In the genomic region with DNA sequence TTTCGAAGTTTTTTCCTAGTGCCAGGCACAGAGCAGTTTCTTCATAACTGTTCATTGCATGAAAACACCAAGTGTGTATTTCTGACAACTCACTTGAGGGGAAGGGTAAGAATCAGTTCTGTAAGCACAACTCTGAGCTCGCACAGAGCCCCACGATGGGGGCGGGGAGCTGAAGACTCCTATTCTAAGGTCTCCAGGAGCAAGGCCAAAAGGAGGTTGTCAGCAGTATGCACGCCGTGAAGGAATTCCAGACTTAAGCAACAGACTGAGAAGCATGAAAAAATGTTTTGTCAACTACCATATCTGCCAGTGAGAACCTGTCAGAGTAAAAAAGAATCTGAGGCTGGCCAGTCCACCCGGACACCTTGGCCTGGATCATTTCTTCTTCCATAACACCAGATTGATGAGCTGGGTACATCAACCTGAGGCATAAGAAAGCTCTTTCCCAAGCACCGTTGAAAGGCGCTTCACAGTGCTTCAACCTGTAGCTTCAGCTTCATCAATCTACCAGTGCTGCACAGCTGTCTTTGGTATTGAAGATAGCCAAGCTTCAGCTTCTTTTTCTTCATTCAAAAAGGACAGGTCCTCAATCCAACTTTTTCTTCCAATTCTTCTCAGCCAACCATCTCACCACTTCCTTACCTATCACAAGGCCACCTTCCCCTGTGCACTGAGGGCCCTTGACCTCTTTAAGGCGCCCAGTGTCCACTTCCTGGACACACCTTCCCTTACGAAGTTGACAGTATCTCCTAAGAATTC, we compare ENCODE assay signal across 8 cellular contexts. TPM values are rescaled to one million over a fixed set of nuclear protein-coding genes. Genes with fewer than 3 reads are reported as not detected.
A peak's percentile ranks its signal among the peaks of the same experiment; 100 is the strongest.
DNase-seq lines count a peak whose midpoint lies in the region; ATAC-seq and TF ChIP-seq lines count a peak whose summit lies in the region.

No MANE protein-coding gene starts in this region.

- peak overlapping the region in 1 of 11 experiments; percentile 40; a peak in 2 of 22 replicates for H3K9ac ChIP-seq in BLaER1 treated with 17β-estradiol and CSF1 and Interleukin-3, amounts not matched to agents 10 nM and 100 nM

- peak overlapping the region in 1 of 2 donors; percentile 41 for H3K27ac Mint-ChIP-seq in natural killer cell treated with Interleukin-12 subunit alpha and Interleukin-12 subunit beta and Interleukin-15 and Interleukin-18, amount 100 ng/mL, for 72 hours

- CTCF ChIA-PET in Panc1 (lab: Charles Lee): no interaction called here

- peak overlapping the region; percentile 84 for H3K4me3 Mint-ChIP-seq in natural killer cell treated with Interleukin-12 subunit alpha and Interleukin-12 subunit beta and Interleukin-15 and Interleukin-18, amount 100 ng/mL, for 72 hours

- peak overlapping the region in 8 of 11 experiments; percentile 27 to 66 (median 48); a peak in 11 of 22 replicates for H3K27ac ChIP-seq in BLaER1 treated with 17β-estradiol and CSF1 and Interleukin-3, amounts not matched to agents 10 nM and 100 nM
- H3K27ac ChIP-seq in Panc1 (ENCODE audit: low read length): peak overlapping the region; percentile 74
- H3K27ac ChIP-seq in epithelial cell of prostate: peak overlapping the region; percentile 71

- no peak overlapping the region for H3K4me3 ChIP-seq in BLaER1 treated with 17β-estradiol and CSF1 and Interleukin-3, amounts not matched to agents 10 nM and 100 nM
- peak overlapping the region in 1 of 2 experiments; percentile 35; a peak in 2 of 4 replicates for H3K4me3 ChIP-seq in Panc1 (ENCODE audit: low read depth in 2 of 2, low read length in 2 of 2)

- H3K9me3 Mint-ChIP-seq in natural killer cell treated with Interleukin-12 subunit alpha and Interleukin-12 subunit beta and Interleukin-15 and Interleukin-18, amount 100 ng/mL, for 72 hours: no peaks in the 10 kb centered on the region

- peak overlapping the region; percentile 74 to 90 (median 85); a peak in 21 of 22 replicates for H3K4me2 ChIP-seq in BLaER1 treated with 17β-estradiol and CSF1 and Interleukin-3, amounts not matched to agents 10 nM and 100 nM

- H3K9me3 ChIP-seq in BLaER1 treated with 17β-estradiol and CSF1 and Interleukin-3, amounts not matched to agents 10 nM and 100 nM (replicated peaks in 1 of 11): no peaks in the 10 kb centered on the region
- no peaks in the 10 kb centered on the region for H3K9me3 ChIP-seq in Panc1 (ENCODE audit: control insufficient read depth, insufficient read depth, low read depth, low read length)

- H3K36me3 ChIP-seq in BLaER1 treated with 17β-estradiol and CSF1 and Interleukin-3, amounts not matched to agents 10 nM and 100 nM: peaks cover 0 to 17% (median 9%) of the 10 kb centered on the region in 11 experiments; a peak in 14 of 22 replicates
- H3K36me3 ChIP-seq in Panc1 (ENCODE audit: control insufficient read depth, insufficient read depth, low read length): peaks cover 4% of the 10 kb centered on the region

- peaks cover 3 to 10% of the 10 kb centered on the region in 2 donors for H3K27me3 Mint-ChIP-seq in natural killer cell treated with Interleukin-12 subunit alpha and Interleukin-12 subunit beta and Interleukin-15 and Interleukin-18, amount 100 ng/mL, for 72 hours

- peaks cover 57 to 84% (median 74%) of the 10 kb centered on the region in 10 experiments for H3K4me1 ChIP-seq in BLaER1 treated with 17β-estradiol and CSF1 and Interleukin-3, amounts not matched to agents 10 nM and 100 nM
- H3K4me1 ChIP-seq in Panc1 (ENCODE audit: control insufficient read depth, insufficient read depth, low read length): peaks cover 31% of the 10 kb centered on the region

- H3K27me3 ChIP-seq in BLaER1 treated with 17β-estradiol and CSF1 and Interleukin-3, amounts not matched to agents 10 nM and 100 nM: 0 out of 22 replicates have a peak, but pooled peaks cover 0 to 8% (median 0%) of the 10 kb centered on the region in 11 experiments
- no peaks in the 10 kb centered on the region for H3K27me3 ChIP-seq in Panc1 (ENCODE audit: control insufficient read depth, insufficient read depth, low read length)

- in situ Hi-C loops in Panc1 (cut with HindIII; ENCODE audit: low pct_unique_long_range_greater_than_20kb, low sequenced_read_pairs) (no loop called here), GM13977 (cut with MboI; ENCODE audit: low pct_unique_long_range_greater_than_20kb, low sequenced_read_pairs, unreplicated experiment) (no loop called here)

- intact Hi-C loops in Panc1 (cut with micrococcal nuclease; ENCODE audit: unreplicated experiment): loop anchor here (5.0 kb wide), 1 partner anchor 308 kb away; the partner anchor contains the start of gene EPB41L4B

- TF ChIP-seq CTCF in Panc1 (IDR thresholded peaks at IDR 0.05) (no peak), GM13977 (IDR thresholded peaks at IDR 0.05; ENCODE audit: extremely low read depth, insufficient read depth, missing control alignments) (no peak)

- DNase-seq in Panc1 (ENCODE audit: low read depth, low spot score) (no peak), epithelial cell of prostate (ENCODE audit: low read depth, low spot score) (no peak), COLO668 (lab: John Stamatoyannopoulos, UW; ENCODE audit: unreplicated experiment) (no peak), GM13977 (ENCODE audit: low spot score) (no peak), inferior parietal cortex (ENCODE audit: extremely low spot score) (no peak)
- DNase-seq in natural killer cell treated with Interleukin-12 subunit alpha and Interleukin-12 subunit beta and Interleukin-15 and Interleukin-18, amount 100 ng/mL, for 72 hours (ENCODE audit: low spot score): no peak
- no peak for DNase-seq in stimulated activated CD4-positive, alpha-beta T cell treated with anti-CD3 and anti-CD28 coated beads, Interleukin-4, amount 100 ng/mL, for 4 hours

- peaks cover 0 to 25% (median 3%) of the 10 kb centered on the region in 11 experiments; a peak in 5 of 22 replicates for H4K20me1 ChIP-seq in BLaER1 treated with 17β-estradiol and CSF1 and Interleukin-3, amounts not matched to agents 10 nM and 100 nM

- H3K36me3 Mint-ChIP-seq in natural killer cell treated with Interleukin-12 subunit alpha and Interleukin-12 subunit beta and Interleukin-15 and Interleukin-18, amount 100 ng/mL, for 72 hours: peaks cover 4% of the 10 kb centered on the region

- ATAC-seq in Panc1: no peak
- ATAC-seq in natural killer cell treated with Interleukin-12 subunit alpha and Interleukin-12 subunit beta and Interleukin-15 and Interleukin-18, amount 100 ng/mL, for 72 hours: no peak

- BruUV-seq in Panc1 (replicated peaks; lab: Mats Ljungman, UMichigan): no TSS peak

- POLR2A ChIA-PET in Panc1 (lab: Charles Lee): interaction anchor here (0.6 kb wide), 1 partner anchor 57 kb away, joined by 9 read pairs; no protein-coding TSS in a partner anchor

- H3K4me1 Mint-ChIP-seq in natural killer cell treated with Interleukin-12 subunit alpha and Interleukin-12 subunit beta and Interleukin-15 and Interleukin-18, amount 100 ng/mL, for 72 hours (ENCODE audit: low read depth in 2 of 2): peaks cover 22 to 24% of the 10 kb centered on the region in 2 donors

RNA-seq across cellular contexts. Expression of gene CTNNAL1, which starts 1.1 kb away (rescaled TPM):
- total RNA-seq in Panc1 (2021; ENCODE audit: unreplicated experiment): 79.8 TPM
- 22.0 TPM for polyA plus RNA-seq in Panc1 (2012; ENCODE audit: insufficient read length)
- 10 to 100 TPM; 14.6 to 17.3 TPM for total RNA-seq in natural killer cell treated with Interleukin-12 subunit alpha and Interleukin-12 subunit beta and Interleukin-15 and Interleukin-18, amount 100 ng/mL, for 72 hours
